Comparison of ENCODE assay signal across 12 cellular contexts in genomic region chr13:112073245-112074138, GRCh38. TPM values are rescaled to one million over a fixed set of nuclear protein-coding genes. Genes with fewer than 3 reads are reported as not detected.
DNase-seq lines count a peak whose midpoint lies in the region; ATAC-seq and TF ChIP-seq lines count a peak whose summit lies in the region.
"Had no signal": no experiment of that assay in that cellular context is flagged by ENCODE, and none has a peak within 500 bp of the region (broad histone marks: within the 10 kb centered on the region; RNA-seq: fewer than 3 reads in every experiment).

No MANE protein-coding gene starts in this region.

- H3K4me1 Mint-ChIP-seq in activated CD8-positive, alpha-beta T cell treated with anti-CD3 and anti-CD28 coated beads, Interleukin-2, amount 10 ng/mL, durations not matched to agents 7 days and 5 days (ENCODE audit: low read depth), result no peaks in the 10 kb centered on the region
- H3K4me1 Mint-ChIP-seq in activated CD8-positive, alpha-beta T cell treated with anti-CD3 and anti-CD28 coated beads for 36 hours (ENCODE audit: low read depth), result peaks cover 5% of the 10 kb centered on the region
- H3K4me1 Mint-ChIP-seq in stimulated activated naive B cell treated with anti-CD40 and anti-IgM and Interleukin-4, amounts not matched to agents 10 μg/mL and 1 μg/mL and 100 μg/mL, for 72 hours, result peaks cover 2 to 6% of the 10 kb centered on the region in 2 donors

- H3K27ac Mint-ChIP-seq in activated CD8-positive, alpha-beta T cell treated with anti-CD3 and anti-CD28 coated beads, Interleukin-2, amount 10 ng/mL, durations not matched to agents 7 days and 5 days, result peak overlapping the region; percentile 57
- no peak overlapping the region for H3K27ac Mint-ChIP-seq in activated CD8-positive, alpha-beta T cell treated with anti-CD3 and anti-CD28 coated beads for 36 hours
- H3K27ac Mint-ChIP-seq in stimulated activated naive B cell treated with anti-CD40 and anti-IgM and Interleukin-4, amounts not matched to agents 10 μg/mL and 1 μg/mL and 100 μg/mL, for 72 hours, result peak overlapping the region; percentile 75

- DNase-seq in activated CD8-positive, alpha-beta T cell treated with anti-CD3 and anti-CD28 coated beads, Interleukin-2, amount 10 ng/mL, durations not matched to agents 7 days and 5 days, result no peak
- no peak for DNase-seq in activated CD8-positive, alpha-beta T cell treated with anti-CD3 and anti-CD28 coated beads for 36 hours
- DNase-seq in NCI-H510A (lab: John Stamatoyannopoulos, UW), result peak; percentile 79
- no peak for DNase-seq in stimulated activated naive B cell treated with anti-CD40 and anti-IgM and Interleukin-4, amounts not matched to agents 10 μg/mL and 1 μg/mL and 100 μg/mL, for 72 hours
- DNase-seq in DMS53 (lab: John Stamatoyannopoulos, UW), result no peak
- DNase-seq: NCI-H1694 treated with DMSO at 0.1 percent for 48 hours; spleen; stimulated activated CD8-positive, alpha-beta memory T cell treated with anti-CD3 and anti-CD28 coated beads, Interleukin-4, amount 100 ng/mL, for 48 hours had no signal

- peaks cover 79% of the 10 kb centered on the region for H3K27me3 ChIP-seq in iPS-15b (ENCODE audit: control insufficient read depth, insufficient read depth, low read length)

- no peak for ATAC-seq in activated CD8-positive, alpha-beta T cell treated with anti-CD3 and anti-CD28 coated beads, Interleukin-2, amount 10 ng/mL, durations not matched to agents 7 days and 5 days
- no peak for ATAC-seq in activated CD8-positive, alpha-beta T cell treated with anti-CD3 and anti-CD28 coated beads for 36 hours
- ATAC-seq in stimulated activated naive B cell treated with anti-CD40 and anti-IgM and Interleukin-4, amounts not matched to agents 10 μg/mL and 1 μg/mL and 100 μg/mL, for 72 hours (replicated peaks), result no peak
- ATAC-seq in GM18907 (IDR thresholded peaks at IDR 0.05; ENCODE audit: unreplicated experiment) (no peak), HG03280 (IDR thresholded peaks at IDR 0.05; ENCODE audit: unreplicated experiment) (no peak)

- H3K36me3 Mint-ChIP-seq in activated CD8-positive, alpha-beta T cell treated with anti-CD3 and anti-CD28 coated beads, Interleukin-2, amount 10 ng/mL, durations not matched to agents 7 days and 5 days (ENCODE audit: low read depth), result peaks cover 20% of the 10 kb centered on the region
- peaks cover 12% of the 10 kb centered on the region for H3K36me3 Mint-ChIP-seq in activated CD8-positive, alpha-beta T cell treated with anti-CD3 and anti-CD28 coated beads for 36 hours (ENCODE audit: low read depth)
- H3K36me3 Mint-ChIP-seq in stimulated activated naive B cell treated with anti-CD40 and anti-IgM and Interleukin-4, amounts not matched to agents 10 μg/mL and 1 μg/mL and 100 μg/mL, for 72 hours, result peaks cover 3 to 9% of the 10 kb centered on the region in 2 donors

- POLR2A ChIA-PET in activated CD8-positive, alpha-beta T cell treated with anti-CD3 and anti-CD28 coated beads, Interleukin-2, amount 10 ng/mL, durations not matched to agents 7 days and 5 days (lab: Charles Lee), result no interaction called here
- POLR2A ChIA-PET in activated CD8-positive, alpha-beta T cell treated with anti-CD3 and anti-CD28 coated beads for 36 hours (lab: Charles Lee), result no interaction called here

- CTCF ChIA-PET in activated CD8-positive, alpha-beta T cell treated with anti-CD3 and anti-CD28 coated beads, Interleukin-2, amount 10 ng/mL, durations not matched to agents 7 days and 5 days (lab: Charles Lee), result no interaction called here
- CTCF ChIA-PET in activated CD8-positive, alpha-beta T cell treated with anti-CD3 and anti-CD28 coated beads for 36 hours (lab: Charles Lee), result no interaction called here

- TF ChIP-seq CTCF in activated CD8-positive, alpha-beta T cell treated with anti-CD3 and anti-CD28 coated beads for 36 hours (IDR thresholded peaks at IDR 0.05), result no peak

- H3K36me3 ChIP-seq in iPS-15b (ENCODE audit: control insufficient read depth, insufficient read depth, low read length), result no peaks in the 10 kb centered on the region
- H3K36me3 ChIP-seq: SJSA1, spleen had no signal

- H3K4me3 ChIP-seq in iPS-15b (ENCODE audit: low read depth, low read length), result peak overlapping the region; percentile 54
- H3K4me3 ChIP-seq: SJSA1 had no signal

- peaks cover 64% of the 10 kb centered on the region for H3K27me3 Mint-ChIP-seq in activated CD8-positive, alpha-beta T cell treated with anti-CD3 and anti-CD28 coated beads, Interleukin-2, amount 10 ng/mL, durations not matched to agents 7 days and 5 days (ENCODE audit: low read depth)
- H3K27me3 Mint-ChIP-seq in activated CD8-positive, alpha-beta T cell treated with anti-CD3 and anti-CD28 coated beads for 36 hours, result peaks cover 69% of the 10 kb centered on the region
- peaks cover 70 to 73% of the 10 kb centered on the region in 2 donors for H3K27me3 Mint-ChIP-seq in stimulated activated naive B cell treated with anti-CD40 and anti-IgM and Interleukin-4, amounts not matched to agents 10 μg/mL and 1 μg/mL and 100 μg/mL, for 72 hours

- intact Hi-C loops in activated CD8-positive, alpha-beta T cell treated with anti-CD3 and anti-CD28 coated beads for 36 hours (cut with micrococcal nuclease), result no loop called here

- H3K4me3 Mint-ChIP-seq in activated CD8-positive, alpha-beta T cell treated with anti-CD3 and anti-CD28 coated beads, Interleukin-2, amount 10 ng/mL, durations not matched to agents 7 days and 5 days, result peak overlapping the region; percentile 34
- no peak overlapping the region for H3K4me3 Mint-ChIP-seq in activated CD8-positive, alpha-beta T cell treated with anti-CD3 and anti-CD28 coated beads for 36 hours
- peak overlapping the region in 1 of 2 donors; percentile 44 for H3K4me3 Mint-ChIP-seq in stimulated activated naive B cell treated with anti-CD40 and anti-IgM and Interleukin-4, amounts not matched to agents 10 μg/mL and 1 μg/mL and 100 μg/mL, for 72 hours

- H3K4me1 ChIP-seq in iPS-15b (ENCODE audit: control insufficient read depth, insufficient read depth, low read length), result peaks cover 12% of the 10 kb centered on the region
- H3K4me1 ChIP-seq: SJSA1 had no signal

- no peak overlapping the region for H3K9ac ChIP-seq in iPS-15b (ENCODE audit: low read depth, low read length)

- no peaks in the 10 kb centered on the region for H3K9me3 ChIP-seq in iPS-15b (ENCODE audit: control insufficient read depth, insufficient read depth, low read length)

- H3K9me3 Mint-ChIP-seq in activated CD8-positive, alpha-beta T cell treated with anti-CD3 and anti-CD28 coated beads, Interleukin-2, amount 10 ng/mL, durations not matched to agents 7 days and 5 days (ENCODE audit: insufficient read depth), result peaks cover 17% of the 10 kb centered on the region
- H3K9me3 Mint-ChIP-seq in activated CD8-positive, alpha-beta T cell treated with anti-CD3 and anti-CD28 coated beads for 36 hours, result peaks cover 8% of the 10 kb centered on the region
- H3K9me3 Mint-ChIP-seq in stimulated activated naive B cell treated with anti-CD40 and anti-IgM and Interleukin-4, amounts not matched to agents 10 μg/mL and 1 μg/mL and 100 μg/mL, for 72 hours, result no peaks in the 10 kb centered on the region

RNA-seq across cellular contexts. Expression of gene SOX1, which starts 6.5 kb away (rescaled TPM):
- total RNA-seq in activated CD8-positive, alpha-beta T cell treated with anti-CD3 and anti-CD28 coated beads, Interleukin-2, amount 10 ng/mL, durations not matched to agents 7 days and 5 days, result not detected
- total RNA-seq in activated CD8-positive, alpha-beta T cell treated with anti-CD3 and anti-CD28 coated beads for 36 hours, result not detected
- total RNA-seq: SJSA1, spleen had no signal
